Comparison of ENCODE assay signal across 8 cellular contexts in the genomic region with DNA sequence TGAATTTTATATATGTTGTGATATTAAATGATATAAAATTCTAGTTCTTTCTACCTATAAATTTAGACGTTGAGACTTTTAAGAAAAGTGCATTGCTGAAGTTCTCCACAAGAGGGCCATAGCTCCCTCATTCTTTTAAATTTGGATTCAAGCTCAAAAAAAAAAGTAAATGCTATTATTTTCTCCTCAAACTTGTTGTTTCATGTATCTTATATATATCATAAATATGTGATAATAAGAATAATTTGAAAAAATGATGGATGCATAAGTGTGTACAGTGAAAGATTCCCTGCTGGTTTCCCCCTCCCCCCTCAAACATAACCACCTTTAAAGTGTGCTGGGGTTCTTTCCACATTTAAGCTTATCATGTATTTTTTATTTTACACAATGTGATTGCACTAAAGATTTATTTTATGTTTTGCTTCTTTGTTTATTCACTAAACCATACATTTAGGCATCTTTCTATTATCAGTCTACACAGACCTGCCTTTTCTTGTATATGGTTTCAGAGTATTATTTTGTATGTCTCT.
DNase-seq lines count a peak whose midpoint lies in the region; ATAC-seq, FAIRE-seq and TF ChIP-seq lines count a peak whose summit lies in the region.

No MANE protein-coding gene starts in this region.

- no peak overlapping the region for H3K9ac ChIP-seq in BLaER1

- peak overlapping the region; percentile 75 for H3K4me2 ChIP-seq in BLaER1

- no peak for ATAC-seq in upper lobe of left lung (ENCODE audit: low FRiP score in 2 of 2)
- no peak for ATAC-seq in activated T-helper 17 cell treated with anti-CD3 and anti-CD28 coated beads, Interleukin-2, amount 50 U/mL, for 72 hours (replicated peaks)

- POLR2A ChIA-PET in RWPE1 (lab: Yijun Ruan, JAX; ENCODE audit: low non-redundant PET), result no interaction called here

- no peaks in the 10 kb centered on the region for H3K27me3 ChIP-seq in BLaER1
- H3K27me3 ChIP-seq in upper lobe of left lung, result no peaks in the 10 kb centered on the region

- peak; percentile 68 for FAIRE-seq in frontal cortex (lab: Jason Lieb, UNC)

- H3K27ac ChIP-seq in BLaER1 (no peak overlapping the region), RWPE1 (no peak overlapping the region), upper lobe of left lung (no peak overlapping the region)

- WGBS in upper lobe of left lung, 2 donors, result 0 to 3% methylated on average over 1 of the region's 1 CpG

- H4K20me1 ChIP-seq in BLaER1, result no peaks in the 10 kb centered on the region

- peaks cover 25% of the 10 kb centered on the region for H3K4me1 ChIP-seq in BLaER1
- H3K4me1 ChIP-seq in upper lobe of left lung, result no peaks in the 10 kb centered on the region

- H3K9me3 ChIP-seq in BLaER1 (no peaks in the 10 kb centered on the region), upper lobe of left lung (no peaks in the 10 kb centered on the region)

- DNase-seq in GM20000 (ENCODE audit: low spot score), result peak; percentile 8
- DNase-seq in RWPE1 (ENCODE audit: low spot score), result peak; percentile 17
- no peak for DNase-seq in frontal cortex (ENCODE audit: low spot score in 2 of 2)
- DNase-seq in upper lobe of left lung, result no peak
- no peak for DNase-seq in NCI-H446 treated with DMSO at 0.1 percent for 48 hours (lab: John Stamatoyannopoulos, UW)
- DNase-seq in HK-2 (ENCODE audit: unreplicated experiment), result no peak

- no peak overlapping the region for H3K27ac Mint-ChIP-seq in activated T-helper 17 cell treated with anti-CD3 and anti-CD28 coated beads, Interleukin-2, amount 50 U/mL, for 72 hours

- no peak overlapping the region for H3K4me3 ChIP-seq in BLaER1
- peak overlapping the region in 1 of 4 donors; percentile 14 for H3K4me3 ChIP-seq in upper lobe of left lung

- TF ChIP-seq POLR2A in upper lobe of left lung (IDR thresholded peaks at IDR 0.05), result no peak

- no peak overlapping the region for H3K4me3 Mint-ChIP-seq in activated T-helper 17 cell treated with anti-CD3 and anti-CD28 coated beads, Interleukin-2, amount 50 U/mL, for 72 hours

- H3K9me3 Mint-ChIP-seq in activated T-helper 17 cell treated with anti-CD3 and anti-CD28 coated beads, Interleukin-2, amount 50 U/mL, for 72 hours, result no peaks in the 10 kb centered on the region

- no peak for TF ChIP-seq EP300 in upper lobe of left lung (IDR thresholded peaks at IDR 0.05)

- no peaks in the 10 kb centered on the region for H3K36me3 Mint-ChIP-seq in activated T-helper 17 cell treated with anti-CD3 and anti-CD28 coated beads, Interleukin-2, amount 50 U/mL, for 72 hours (ENCODE audit: low read depth)

- no peaks in the 10 kb centered on the region for H3K4me1 Mint-ChIP-seq in activated T-helper 17 cell treated with anti-CD3 and anti-CD28 coated beads, Interleukin-2, amount 50 U/mL, for 72 hours

- CTCF ChIA-PET in RWPE1 (lab: Yijun Ruan, JAX), result interaction anchor here (0.5 to 2.3 kb wide), 19 partner anchors 8 to 880 kb away, joined by 3 to 9 read pairs (median 4); no protein-coding TSS in a partner anchor

- TF ChIP-seq CTCF in GM20000 (IDR thresholded peaks at IDR 0.05; ENCODE audit: extremely low read depth, missing control alignments) (peak; percentile 38), RWPE1 (conservative IDR thresholded peaks at IDR 0.05; ENCODE audit: low read depth) (peak; percentile 84), upper lobe of left lung (IDR thresholded peaks at IDR 0.05) (peak in 5 of 6 experiments; percentile 49 to 73 (median 53))

- no peaks in the 10 kb centered on the region for H3K36me3 ChIP-seq in BLaER1
- H3K36me3 ChIP-seq in upper lobe of left lung, result no peaks in the 10 kb centered on the region

- H3K27me3 Mint-ChIP-seq in activated T-helper 17 cell treated with anti-CD3 and anti-CD28 coated beads, Interleukin-2, amount 50 U/mL, for 72 hours, result peaks cover 3% of the 10 kb centered on the region

Comparison
In these comparisons a context has a peak if more than half of its experiments do, and no peak if none do; other contexts are left out.
1. DNase-seq: peak in GM20000 (single experiment) and RWPE1 (single experiment); none in frontal cortex (0 of 2), upper lobe of left lung (0 of 2), NCI-H446 treated with DMSO at 0.1 percent for 48 hours (single experiment) and HK-2 (single experiment).
2. Peak in every context shown above with its lines, with median percentiles within 50 percentile points of each other: CTCF ChIP-seq.